17 cellular contexts compared by ENCODE assay signal in genomic region chr7:157014635-157015555, GRCh38. TPM values are rescaled to one million over a fixed set of nuclear protein-coding genes. Genes with fewer than 3 reads are reported as not detected.
DNase-seq lines count a peak whose midpoint lies in the region; ATAC-seq, FAIRE-seq and TF ChIP-seq lines count a peak whose summit lies in the region.
"Had no signal": no experiment of that assay in that cellular context is flagged by ENCODE, and none has a peak within 500 bp of the region (broad histone marks: within the 10 kb centered on the region; RNA-seq: fewer than 3 reads in every experiment).

No MANE protein-coding gene starts in this region.

- DNase-seq in D721Med (ENCODE audit: insufficient read length, low spot score) (peak; percentile 11), H9 (peak; percentile 50), WERI-Rb-1 (no peak), islet precursor cell (peak; percentile 45), ascending aorta (ENCODE audit: low spot score in 2 of 2) (no peak), ecto neural progenitor cell (ENCODE audit: low spot score) (no peak), lower lobe of right lung (no peak)
- DNase-seq: C1 segment of cervical spinal cord, DMS53, GOT3, NCI-H1417 treated with DMSO at 0.1 percent for 48 hours, NCI-H1930, PC-3 had no signal

- H3K14ac ChIP-seq in H9 (ENCODE audit: insufficient read depth, low read length) = no peak overlapping the region; the same call in 1 of the 2 replicates

- no peak overlapping the region for H3K23ac ChIP-seq in H9 (ENCODE audit: insufficient read length, low read depth, low read length)

- H2BK120ac ChIP-seq in H9 (ENCODE audit: low read depth, low read length, poor library complexity, severe bottlenecking) = no peak overlapping the region

- peaks cover 94% of the 10 kb centered on the region for H3K27me3 Mint-ChIP-seq in H9 (ENCODE audit: low read depth)

- no peak overlapping the region for H2AK5ac ChIP-seq in H9 (ENCODE audit: insufficient read length, low read length)

- H3K4me3 ChIP-seq in WERI-Rb-1 (ENCODE audit: low read depth, low read length) (no peak overlapping the region), ascending aorta (no peak overlapping the region), lower lobe of right lung (no peak overlapping the region)
- H3K4me3 ChIP-seq: A549, SJSA1 had no signal

- H3K4me1 Mint-ChIP-seq in H9 = peaks cover 35 to 46% of the 10 kb centered on the region in 2 experiments

- H3K27ac Mint-ChIP-seq in H9 = no peak overlapping the region

- H4K8ac ChIP-seq in H9 (replicated peaks; ENCODE audit: insufficient read length, low read depth, low read length) = no peak overlapping the region

- no peak overlapping the region for H2BK15ac ChIP-seq in H9 (ENCODE audit: low read depth, low read length)

- no peak overlapping the region for H2AFZ ChIP-seq in H9 (ENCODE audit: low read length)

- H3K27ac ChIP-seq in H9 (ENCODE audit: insufficient read length, low read depth, low read length) = no peak overlapping the region
- H3K27ac ChIP-seq in WERI-Rb-1 = peak overlapping the region; percentile 92
- no peak overlapping the region for H3K27ac ChIP-seq in ascending aorta
- no peak overlapping the region for H3K27ac ChIP-seq in lower lobe of right lung
- H3K27ac ChIP-seq: A549, SJSA1 had no signal

- peaks cover 5% of the 10 kb centered on the region for H3K23me2 ChIP-seq in H9 (ENCODE audit: insufficient read length, low read depth, low read length, poor library complexity, severe bottlenecking)

- H4K20me1 ChIP-seq in H9 (ENCODE audit: control insufficient read depth, insufficient read depth, insufficient read length) = no peaks in the 10 kb centered on the region

- H3K27me3 ChIP-seq in H9 (ENCODE audit: insufficient read depth, low read length) (peaks cover 88% of the 10 kb centered on the region), WERI-Rb-1 (ENCODE audit: insufficient read depth, low read depth, severe bottlenecking) (no peaks in the 10 kb centered on the region), ascending aorta (peaks cover 24% of the 10 kb centered on the region), lower lobe of right lung (ENCODE audit: low read depth) (peaks cover 95% of the 10 kb centered on the region)

- H4K5ac ChIP-seq in H9 (ENCODE audit: insufficient read length, low read depth, low read length) = no peak overlapping the region

- intact Hi-C loops in ascending aorta (cut with DNase I) (no loop called here), lower lobe of right lung (cut with DNase I) (no loop called here)

- WGBS in H9 (ENCODE audit: extremely low coverage, insufficient read length, low lambda C conversion rate) = no CpG with 5 or more reads among the region's 12 CpGs

- H3K79me1 ChIP-seq in H9 (ENCODE audit: insufficient read depth, low read depth, low read length, poor library complexity, severe bottlenecking) = no peaks in the 10 kb centered on the region

- no peak overlapping the region for H4K91ac ChIP-seq in H9 (ENCODE audit: insufficient read length, low read depth, low read length)

- H3K4me2 ChIP-seq in H9 (ENCODE audit: insufficient read depth, insufficient read length, low read length) = no peak overlapping the region
- H3K4me2 ChIP-seq: A549 had no signal

- H3K9me3 ChIP-seq in H9 (ENCODE audit: control insufficient read depth, low read depth, low read length) (no peaks in the 10 kb centered on the region), WERI-Rb-1 (ENCODE audit: severe bottlenecking) (no peaks in the 10 kb centered on the region), ascending aorta (no peaks in the 10 kb centered on the region), lower lobe of right lung (no peaks in the 10 kb centered on the region)
- H3K9me3 ChIP-seq: A549, SJSA1 had no signal

- H3K36me3 ChIP-seq in WERI-Rb-1 (no peaks in the 10 kb centered on the region), ascending aorta (no peaks in the 10 kb centered on the region), lower lobe of right lung (no peaks in the 10 kb centered on the region)
- H3K36me3 ChIP-seq: SJSA1 had no signal

- H3K36me3 Mint-ChIP-seq in H9 (ENCODE audit: insufficient read depth in 1 of 3, low read depth in 3 of 3) = no peaks in the 10 kb centered on the region

- no peak overlapping the region for H3K56ac ChIP-seq in H9 (ENCODE audit: insufficient read length, low read depth, low read length)

- H3K9me3 Mint-ChIP-seq in H9 = peaks cover 2 to 10% of the 10 kb centered on the region in 2 experiments; a peak in 3 of 5 replicates

- peaks cover 7% of the 10 kb centered on the region; the same call in 1 of the 2 replicates for H3K4me1 ChIP-seq in H9 (ENCODE audit: insufficient read depth, low read length)
- peaks cover 0 to 2% of the 10 kb centered on the region in 2 donors for H3K4me1 ChIP-seq in ascending aorta
- peaks cover 14% of the 10 kb centered on the region for H3K4me1 ChIP-seq in lower lobe of right lung

- H3T11ph ChIP-seq in H9 (ENCODE audit: low read length) = no peak overlapping the region

- H2BK5ac ChIP-seq in H9 (ENCODE audit: insufficient read length, low read length) = no peak overlapping the region

- H3K4me3 Mint-ChIP-seq in H9 = peak overlapping the region in 1 of 2 experiments; percentile 59; a peak in 3 of 5 replicates

- H2BK12ac ChIP-seq in H9 (ENCODE audit: insufficient read length, low read depth, low read length) = no peak overlapping the region

- FAIRE-seq in D721Med (lab: Jason Lieb, UNC) = no peak
- FAIRE-seq: A549 had no signal

- H3K18ac ChIP-seq in H9 (ENCODE audit: insufficient read length, low read depth, low read length) = no peak overlapping the region

- H3K9ac ChIP-seq in H9 (ENCODE audit: extremely low read depth, insufficient read length, low read length) = no peak overlapping the region

- no peak for ATAC-seq in GM21367 (IDR thresholded peaks at IDR 0.05; ENCODE audit: unreplicated experiment)
- ATAC-seq in lower lobe of right lung = no peak
- ATAC-seq: A549, PC-3 had no signal

- H3K4ac ChIP-seq in H9 (ENCODE audit: low read depth, low read length) = no peak overlapping the region

- no peak overlapping the region for H2BK20ac ChIP-seq in H9 (ENCODE audit: low read depth, low read length, poor library complexity, severe bottlenecking)

- TF ChIP-seq CTCF in D721Med (IDR thresholded peaks at IDR 0.05; ENCODE audit: insufficient read depth, missing control alignments) (no peak), H9 (conservative IDR thresholded peaks at IDR 0.05) (no peak), WERI-Rb-1 (IDR thresholded peaks at IDR 0.05; ENCODE audit: low read depth, low read length) (no peak), ascending aorta (IDR thresholded peaks at IDR 0.05) (no peak), lower lobe of right lung (IDR thresholded peaks at IDR 0.05) (no peak)

- no peaks in the 10 kb centered on the region for H3K79me2 ChIP-seq in H9 (ENCODE audit: insufficient read depth, low read length)

RNA-seq across cellular contexts. Expression of gene MNX1, which starts 4.4 kb away (rescaled TPM):
- total RNA-seq in H9 (2021) (0.20 TPM in 1 of 2 replicates, not detected in the other), ascending aorta (not detected), lower lobe of right lung (0.74 TPM)
- total RNA-seq: LHCN-M2, SJSA1 had no signal

Comparison
In these comparisons a context has a peak if more than half of its experiments do, and no peak if none do; other contexts are left out.
1. DNase-seq: peak in D721Med (single experiment), H9 (single experiment) and islet precursor cell (single experiment); none in WERI-Rb-1 (single experiment), ascending aorta (0 of 2), ecto neural progenitor cell (single experiment) and lower lobe of right lung (single experiment).